ENCODE assay signal across 8 cellular contexts in genomic region chr19:41861846-41862245, GRCh38. TPM values are rescaled to one million over a fixed set of nuclear protein-coding genes. Genes with fewer than 3 reads are reported as not detected.
DNase-seq lines count a peak whose midpoint lies in the region; ATAC-seq and TF ChIP-seq lines count a peak whose summit lies in the region.

No MANE protein-coding gene starts in this region.

- no peak for DNase-seq in activated CD8-positive, alpha-beta memory T cell treated with anti-CD3 and anti-CD28 coated beads, Interleukin-2, amount 10 ng/mL, durations not matched to agents 7 days and 5 days
- DNase-seq in activated CD8-positive, alpha-beta memory T cell treated with anti-CD3 and anti-CD28 coated beads, Interleukin-2, amount 50 U/mL, for 4 hours: no peak
- DNase-seq in activated CD8-positive, alpha-beta T cell treated with anti-CD3 and anti-CD28 coated beads for 36 hours: no peak
- DNase-seq in foreskin fibroblast (no peak), cerebellum (ENCODE audit: low spot score) (no peak), cerebellar cortex (ENCODE audit: low spot score) (no peak), NCI-H187 (lab: John Stamatoyannopoulos, UW) (no peak)
- peak; percentile 12 for DNase-seq in stimulated activated naive CD8-positive, alpha-beta T cell treated with anti-CD3 and anti-CD28 coated beads, Interleukin-15, Interleukin-2, amounts not matched to agents 100 U/mL and 50 U/mL, for 24 hours

- POLR2A ChIA-PET in activated CD8-positive, alpha-beta T cell treated with anti-CD3 and anti-CD28 coated beads for 36 hours (lab: Charles Lee): interaction anchor here (0.6 to 7.5 kb wide), 12 partner anchors 9 to 96 kb away, joined by 3 to 169 read pairs (median 10); partner anchors contain the start of genes ARHGEF1, CD79A and RABAC1

- H3K9me3 Mint-ChIP-seq in activated CD8-positive, alpha-beta memory T cell treated with anti-CD3 and anti-CD28 coated beads, Interleukin-2, amount 10 ng/mL, durations not matched to agents 7 days and 5 days (ENCODE audit: low read depth): no peaks in the 10 kb centered on the region
- H3K9me3 Mint-ChIP-seq in activated CD8-positive, alpha-beta T cell treated with anti-CD3 and anti-CD28 coated beads for 36 hours: no peaks in the 10 kb centered on the region

- no peak for TF ChIP-seq CTCF in activated CD8-positive, alpha-beta T cell treated with anti-CD3 and anti-CD28 coated beads for 36 hours (IDR thresholded peaks at IDR 0.05)
- no peak for TF ChIP-seq CTCF in foreskin fibroblast (IDR thresholded peaks at IDR 0.05; ENCODE audit: low read depth, low read length)

- H3K4me1 Mint-ChIP-seq in activated CD8-positive, alpha-beta memory T cell treated with anti-CD3 and anti-CD28 coated beads, Interleukin-2, amount 10 ng/mL, durations not matched to agents 7 days and 5 days: peaks cover 59% of the 10 kb centered on the region
- H3K4me1 Mint-ChIP-seq in activated CD8-positive, alpha-beta T cell treated with anti-CD3 and anti-CD28 coated beads for 36 hours (ENCODE audit: low read depth): peaks cover 52% of the 10 kb centered on the region

- intact Hi-C loops in activated CD8-positive, alpha-beta T cell treated with anti-CD3 and anti-CD28 coated beads for 36 hours (cut with micrococcal nuclease): no loop called here

- no peak for ATAC-seq in activated CD8-positive, alpha-beta memory T cell treated with anti-CD3 and anti-CD28 coated beads, Interleukin-2, amount 10 ng/mL, durations not matched to agents 7 days and 5 days
- no peak for ATAC-seq in activated CD8-positive, alpha-beta T cell treated with anti-CD3 and anti-CD28 coated beads for 36 hours
- no peak for ATAC-seq in stimulated activated naive CD8-positive, alpha-beta T cell treated with anti-CD3 and anti-CD28 coated beads, Interleukin-15, Interleukin-2, amounts not matched to agents 100 U/mL and 50 U/mL, for 24 hours

- no peaks in the 10 kb centered on the region for H3K27me3 Mint-ChIP-seq in activated CD8-positive, alpha-beta memory T cell treated with anti-CD3 and anti-CD28 coated beads, Interleukin-2, amount 10 ng/mL, durations not matched to agents 7 days and 5 days
- no peaks in the 10 kb centered on the region for H3K27me3 Mint-ChIP-seq in activated CD8-positive, alpha-beta T cell treated with anti-CD3 and anti-CD28 coated beads for 36 hours

- peak overlapping the region; percentile 75 to 95 for H3K4me3 ChIP-seq in foreskin fibroblast (ENCODE audit: low read depth in 1 of 2, low read length in 2 of 2)

- H3K36me3 Mint-ChIP-seq in activated CD8-positive, alpha-beta memory T cell treated with anti-CD3 and anti-CD28 coated beads, Interleukin-2, amount 10 ng/mL, durations not matched to agents 7 days and 5 days: peaks cover 52% of the 10 kb centered on the region
- peaks cover 56% of the 10 kb centered on the region for H3K36me3 Mint-ChIP-seq in activated CD8-positive, alpha-beta T cell treated with anti-CD3 and anti-CD28 coated beads for 36 hours (ENCODE audit: low read depth)

- peak overlapping the region; percentile 87 for H3K4me3 Mint-ChIP-seq in activated CD8-positive, alpha-beta memory T cell treated with anti-CD3 and anti-CD28 coated beads, Interleukin-2, amount 10 ng/mL, durations not matched to agents 7 days and 5 days
- H3K4me3 Mint-ChIP-seq in activated CD8-positive, alpha-beta T cell treated with anti-CD3 and anti-CD28 coated beads for 36 hours: peak overlapping the region; percentile 83

- CTCF ChIA-PET in activated CD8-positive, alpha-beta memory T cell treated with anti-CD3 and anti-CD28 coated beads, Interleukin-2, amount 10 ng/mL, durations not matched to agents 7 days and 5 days (lab: Charles Lee): interaction anchor here (0.6 to 16.7 kb wide), 10 partner anchors 9 to 490 kb away, joined by 3 to 260 read pairs (median 22); partner anchors contain the start of genes ARHGEF1, CD79A and RABAC1
- CTCF ChIA-PET in activated CD8-positive, alpha-beta T cell treated with anti-CD3 and anti-CD28 coated beads for 36 hours (lab: Charles Lee): interaction anchor here (0.9 to 4.0 kb wide), 3 partner anchors 10 to 15 kb away, joined by 3 to 48 read pairs (median 13); partner anchors contain the start of gene CD79A

- peak overlapping the region; percentile 86 for H3K27ac Mint-ChIP-seq in activated CD8-positive, alpha-beta memory T cell treated with anti-CD3 and anti-CD28 coated beads, Interleukin-2, amount 10 ng/mL, durations not matched to agents 7 days and 5 days
- peak overlapping the region; percentile 94 for H3K27ac Mint-ChIP-seq in activated CD8-positive, alpha-beta T cell treated with anti-CD3 and anti-CD28 coated beads for 36 hours

RNA-seq across cellular contexts. Expression of gene RPS19, which starts 1.8 kb away (rescaled TPM):
- total RNA-seq in activated CD8-positive, alpha-beta memory T cell treated with anti-CD3 and anti-CD28 coated beads, Interleukin-2, amount 10 ng/mL, durations not matched to agents 7 days and 5 days: 1,000 to 10,000 TPM; 3,135 to 3,310 TPM
- total RNA-seq in activated CD8-positive, alpha-beta T cell treated with anti-CD3 and anti-CD28 coated beads for 36 hours: 1,000 to 10,000 TPM; 3,454 to 3,479 TPM
- total RNA-seq in cerebellum: 229 TPM

RNA-seq across cellular contexts. Expression of gene CD79A, which starts 15.2 kb away (rescaled TPM):
- total RNA-seq in activated CD8-positive, alpha-beta memory T cell treated with anti-CD3 and anti-CD28 coated beads, Interleukin-2, amount 10 ng/mL, durations not matched to agents 7 days and 5 days: 1 to 10 TPM; 4.0 to 4.1 TPM
- total RNA-seq in activated CD8-positive, alpha-beta T cell treated with anti-CD3 and anti-CD28 coated beads for 36 hours: 10 to 100 TPM; 19.3 to 21.0 TPM
- not detected for total RNA-seq in cerebellum

RNA-seq across cellular contexts. Expression of gene DMRTC2, which starts 17.0 kb away (rescaled TPM):
- total RNA-seq in activated CD8-positive, alpha-beta memory T cell treated with anti-CD3 and anti-CD28 coated beads, Interleukin-2, amount 10 ng/mL, durations not matched to agents 7 days and 5 days: not detected
- not detected for total RNA-seq in activated CD8-positive, alpha-beta T cell treated with anti-CD3 and anti-CD28 coated beads for 36 hours
- not detected for total RNA-seq in cerebellum

RNA-seq across cellular contexts. Expression of gene LYPD4, which starts 17.4 kb away (rescaled TPM):
- not detected for total RNA-seq in activated CD8-positive, alpha-beta memory T cell treated with anti-CD3 and anti-CD28 coated beads, Interleukin-2, amount 10 ng/mL, durations not matched to agents 7 days and 5 days
- total RNA-seq in activated CD8-positive, alpha-beta T cell treated with anti-CD3 and anti-CD28 coated beads for 36 hours: not detected
- total RNA-seq in cerebellum: not detected

RNA-seq across cellular contexts. Expression of gene ARHGEF1, which starts 21.1 kb away (rescaled TPM):
- 100 to 1,000 TPM; 545 to 682 TPM for total RNA-seq in activated CD8-positive, alpha-beta memory T cell treated with anti-CD3 and anti-CD28 coated beads, Interleukin-2, amount 10 ng/mL, durations not matched to agents 7 days and 5 days
- total RNA-seq in activated CD8-positive, alpha-beta T cell treated with anti-CD3 and anti-CD28 coated beads for 36 hours: 100 to 1,000 TPM; 307 to 308 TPM
- total RNA-seq in cerebellum: 11.2 TPM

Comparison
In these comparisons a context has a peak if more than half of its experiments do, and no peak if none do; other contexts are left out.
1. RNA of gene RPS19, which starts 1.8 kb away (total RNA-seq): 3,454 to 3,479 TPM in activated CD8-positive, alpha-beta T cell treated with anti-CD3 and anti-CD28 coated beads for 36 hours and 3,135 to 3,310 TPM in activated CD8-positive, alpha-beta memory T cell treated with anti-CD3 and anti-CD28 coated beads, Interleukin-2, amount 10 ng/mL, durations not matched to agents 7 days and 5 days; 229 TPM in cerebellum (single experiment); every median in the first group is over 10 times any median in the second.